18 cellular contexts compared by ENCODE assay signal in genomic region chr14:53236708-53237107, GRCh38.
DNase-seq lines count a peak whose midpoint lies in the region; ATAC-seq and TF ChIP-seq lines count a peak whose summit lies in the region.
"Had no signal": no experiment of that assay in that cellular context is flagged by ENCODE, and none has a peak within 500 bp of the region (broad histone marks: within the 10 kb centered on the region; RNA-seq: fewer than 3 reads in every experiment).

No MANE protein-coding gene starts in this region.

- H3K9me3 ChIP-seq in heart left ventricle (peaks cover 0 to 5% (median 0%) of the 10 kb centered on the region in 12 donors), right cardiac atrium (ENCODE audit: control insufficient read depth, low read length) (no peaks in the 10 kb centered on the region)

- no peak overlapping the region for H3K4me3 ChIP-seq in heart left ventricle
- no peak overlapping the region for H3K4me3 ChIP-seq in right cardiac atrium (ENCODE audit: low read length)
- no peak overlapping the region for H3K4me3 ChIP-seq in GM23338
- H3K4me3 ChIP-seq: BLaER1 had no signal

- peak in 2 of 4 donors; percentile 26 to 80 for ATAC-seq in heart left ventricle
- ATAC-seq in right cardiac atrium, result no peak
- ATAC-seq in GM23338, result no peak
- ATAC-seq in HG02623 (IDR thresholded peaks at IDR 0.05; ENCODE audit: unreplicated experiment), result no peak

- H3K4me1 ChIP-seq in heart left ventricle, result peaks cover 0 to 6% (median 0%) of the 10 kb centered on the region in 12 donors
- H3K4me1 ChIP-seq in right cardiac atrium (ENCODE audit: control insufficient read depth, insufficient read depth, low read length), result no peaks in the 10 kb centered on the region
- H3K4me1 ChIP-seq in GM23338 (ENCODE audit: insufficient read depth), result peaks cover 17% of the 10 kb centered on the region

- no peak overlapping the region for H2AFZ ChIP-seq in GM23338

- TF ChIP-seq CTCF in heart left ventricle (IDR thresholded peaks at IDR 0.05), result no peak
- TF ChIP-seq CTCF in GM23338 (conservative IDR thresholded peaks at IDR 0.05; ENCODE audit: low read depth in 2 of 2), result no peak

- no peaks in the 10 kb centered on the region for H4K20me1 ChIP-seq in GM23338 (replicated peaks; ENCODE audit: insufficient read depth)
- H4K20me1 ChIP-seq: BLaER1 had no signal

- peaks cover 13% of the 10 kb centered on the region; the same call in 1 of the 2 replicates for H3K9me2 ChIP-seq in GM23338 (ENCODE audit: insufficient read depth)

- H3K4me2 ChIP-seq in GM23338, result no peak overlapping the region
- H3K4me2 ChIP-seq: BLaER1 had no signal

- DNase-seq in heart left ventricle (no peak), right cardiac atrium (no peak), GM23338 (ENCODE audit: low spot score) (no peak), dermis blood vessel endothelial cell (peak; percentile 53), lung microvascular endothelial cell (ENCODE audit: low read depth in 2 of 2) (peak; percentile 10 to 15), NCI-H1694 treated with DMSO at 0.1 percent for 48 hours (lab: John Stamatoyannopoulos, UW) (no peak), SIG-M5 treated with dmso at 0.1 percent for 504 hours (lab: John Stamatoyannopoulos, UW; ENCODE audit: unreplicated experiment) (no peak)
- DNase-seq: 8988T; CD4-positive, alpha-beta memory T cell; DMS153; DMS79; GF-D8; GOT3; H7 had no signal

- intact Hi-C loops in heart left ventricle (cut with DNase I) (no loop called here), right cardiac atrium (cut with DNase I) (no loop called here)

- no peaks in the 10 kb centered on the region for H3F3A ChIP-seq in GM23338 (replicated peaks; ENCODE audit: low read depth)

- H3K27me3 Mint-ChIP-seq in GM23338 (ENCODE audit: insufficient read depth, low read depth, poor library complexity), result peaks cover 4% of the 10 kb centered on the region
- H3K27me3 Mint-ChIP-seq: CD4-positive, alpha-beta memory T cell had no signal

- H3K4me3 Mint-ChIP-seq in GM23338, result no peak overlapping the region
- H3K4me3 Mint-ChIP-seq: CD14-positive monocyte; CD4-positive, alpha-beta memory T cell had no signal

- TF ChIP-seq POLR2A in heart left ventricle (IDR thresholded peaks at IDR 0.05), result no peak

- H3K27me3 ChIP-seq in heart left ventricle (no peaks in the 10 kb centered on the region), right cardiac atrium (ENCODE audit: control insufficient read depth, insufficient read depth) (no peaks in the 10 kb centered on the region), GM23338 (ENCODE audit: insufficient read depth) (no peaks in the 10 kb centered on the region)
- H3K27me3 ChIP-seq: BLaER1 had no signal

- H3K27ac ChIP-seq in heart left ventricle (peak overlapping the region in 11 of 12 donors; percentile 19 to 83 (median 63)), right cardiac atrium (ENCODE audit: low read length) (no peak overlapping the region), GM23338 (ENCODE audit: low read depth) (no peak overlapping the region)
- H3K27ac ChIP-seq: BLaER1, HL-60 had no signal

- peaks cover 14% of the 10 kb centered on the region for H3K36me3 Mint-ChIP-seq in GM23338 (ENCODE audit: low read depth)
- H3K36me3 Mint-ChIP-seq: CD14-positive monocyte had no signal

- no peaks in the 10 kb centered on the region for H3K36me3 ChIP-seq in heart left ventricle
- no peaks in the 10 kb centered on the region for H3K36me3 ChIP-seq in GM23338 (ENCODE audit: insufficient read depth)

- H3K9me3 Mint-ChIP-seq in GM23338, result peaks cover 13% of the 10 kb centered on the region

- peaks cover 11% of the 10 kb centered on the region for H3K4me1 Mint-ChIP-seq in GM23338
- H3K4me1 Mint-ChIP-seq: CD4-positive, alpha-beta memory T cell had no signal

- WGBS in heart left ventricle, 4 donors, result 63 to 79% (median 72%) methylated on average over 3 of the region's 3 CpGs
- 71% methylated on average over 3 of the region's 3 CpGs for WGBS in right cardiac atrium

- H3K79me2 ChIP-seq in GM23338 (replicated peaks; ENCODE audit: insufficient read depth), result no peaks in the 10 kb centered on the region

- peak overlapping the region; percentile 48; the same call in 1 of the 2 replicates for H3K27ac Mint-ChIP-seq in GM23338
- H3K27ac Mint-ChIP-seq: CD14-positive monocyte; CD4-positive, alpha-beta memory T cell had no signal

TF ChIP-seq in GM23338, 12 proteins besides CTCF, POLR2A, EP300 and RAD21 (continues in another document):
- TF ChIP-seq CREB1 (CRISPR knock-in tag; IDR thresholded peaks at IDR 0.05; ENCODE audit: low read depth) (no peak), ZNF114 (CRISPR knock-in tag; IDR thresholded peaks at IDR 0.05) (no peak), REST (IDR thresholded peaks at IDR 0.05; ENCODE audit: unreplicated experiment) (no peak), EZH2 (IDR thresholded peaks at IDR 0.05; ENCODE audit: low read depth, unreplicated experiment) (no peak), POLR2AphosphoS5 (IDR thresholded peaks at IDR 0.05; ENCODE audit: low read depth) (no peak), ETS1 (IDR thresholded peaks at IDR 0.05) (no peak), EZH2phosphoT487 (IDR thresholded peaks at IDR 0.05; ENCODE audit: unreplicated experiment) (no peak), ZNF331 (CRISPR knock-in tag; IDR thresholded peaks at IDR 0.05; ENCODE audit: low read depth) (no peak), NANOG (IDR thresholded peaks at IDR 0.05; ENCODE audit: borderline replicate concordance) (no peak), STAT1 (IDR thresholded peaks at IDR 0.05; ENCODE audit: unreplicated experiment) (no peak)

Comparison
In these comparisons a context has a peak if more than half of its experiments do, and no peak if none do; other contexts are left out.
1. H3K27ac ChIP-seq: peak in heart left ventricle (11 of 12); none in right cardiac atrium (single experiment) and GM23338 (single experiment).
2. DNase-seq: peak in dermis blood vessel endothelial cell (single experiment) and lung microvascular endothelial cell (2 of 2); none in heart left ventricle (0 of 5), right cardiac atrium (0 of 3), GM23338 (single experiment), NCI-H1694 treated with DMSO at 0.1 percent for 48 hours (single experiment) and SIG-M5 treated with dmso at 0.1 percent for 504 hours (single experiment).